Comparison of ENCODE assay signal across 9 cellular contexts in genomic region chr5:157918811-157919742, GRCh38.
A peak's percentile ranks its signal among the peaks of the same experiment; 100 is the strongest.
DNase-seq lines count a peak whose midpoint lies in the region; TF ChIP-seq lines count a peak whose summit lies in the region.
"Had no signal": no experiment of that assay in that cellular context is flagged by ENCODE, and none has a peak within 500 bp of the region (broad histone marks: within the 10 kb centered on the region; RNA-seq: fewer than 3 reads in every experiment).

No MANE protein-coding gene starts in this region.

- CTCF ChIA-PET in HEK293T (lab: Yijun Ruan, JAX) = interaction anchor here (0.6 to 1.7 kb wide), 4 partner anchors 29 to 55 kb away, joined by 3 to 8 read pairs (median 3); no protein-coding TSS in a partner anchor

- peak overlapping the region in 15 of 21 experiments; percentile 22 to 70 (median 52) for H3K27ac ChIP-seq in skin epidermis
- H3K27ac ChIP-seq: 22Rv1 had no signal

- POLR2A ChIA-PET in HEK293T (lab: Yijun Ruan, JAX) = no interaction called here

- H3K4me3 ChIP-seq in choroid plexus epithelial cell (ENCODE audit: low read depth, low read length) (no peak overlapping the region), skin epidermis (peak overlapping the region in 1 of 7 experiments; percentile 17)

- TF ChIP-seq CTCF in choroid plexus epithelial cell (conservative IDR thresholded peaks at IDR 0.05; ENCODE audit: low read depth, low read length) = no peak

- peak; percentile 20 for DNase-seq in DMS 273 (lab: John Stamatoyannopoulos, UW; ENCODE audit: unreplicated experiment)
- no peak for DNase-seq in DMS 273 treated with DMSO at 0.1 percent for 48 hours (lab: John Stamatoyannopoulos, UW)
- peak; percentile 47 for DNase-seq in NOMO-1 treated with DMSO at 0.1 percent for 48 hours (lab: John Stamatoyannopoulos, UW; ENCODE audit: unreplicated experiment)
- DNase-seq in choroid plexus epithelial cell (ENCODE audit: low read depth) = peak; percentile 4
- DNase-seq in COLO668 (lab: John Stamatoyannopoulos, UW; ENCODE audit: unreplicated experiment) = no peak
- no peak for DNase-seq in HEK293T (ENCODE audit: extremely low spot score)
- no peak for DNase-seq in T1000 (lab: John Stamatoyannopoulos, UW)

TF ChIP-seq in HEK293T, 16 proteins besides CTCF, POLR2A, EP300 and RAD21:
- TF ChIP-seq FOXA1 (IDR thresholded peaks at IDR 0.05) = no peak
- TF ChIP-seq BHLHE40 (IDR thresholded peaks at IDR 0.05; ENCODE audit: borderline replicate concordance) = no peak
- TF ChIP-seq TARDBP (IDR thresholded peaks at IDR 0.05) = no peak

Comparison
In these comparisons a context has a peak if more than half of its experiments do, and no peak if none do; other contexts are left out.
1. DNase-seq: peak in DMS 273 (single experiment), NOMO-1 treated with DMSO at 0.1 percent for 48 hours (single experiment) and choroid plexus epithelial cell (single experiment); none in DMS 273 treated with DMSO at 0.1 percent for 48 hours (single experiment), COLO668 (single experiment), HEK293T (single experiment) and T1000 (single experiment).